Comparison of ENCODE assay signal across 1 cellular context in the genomic region with DNA sequence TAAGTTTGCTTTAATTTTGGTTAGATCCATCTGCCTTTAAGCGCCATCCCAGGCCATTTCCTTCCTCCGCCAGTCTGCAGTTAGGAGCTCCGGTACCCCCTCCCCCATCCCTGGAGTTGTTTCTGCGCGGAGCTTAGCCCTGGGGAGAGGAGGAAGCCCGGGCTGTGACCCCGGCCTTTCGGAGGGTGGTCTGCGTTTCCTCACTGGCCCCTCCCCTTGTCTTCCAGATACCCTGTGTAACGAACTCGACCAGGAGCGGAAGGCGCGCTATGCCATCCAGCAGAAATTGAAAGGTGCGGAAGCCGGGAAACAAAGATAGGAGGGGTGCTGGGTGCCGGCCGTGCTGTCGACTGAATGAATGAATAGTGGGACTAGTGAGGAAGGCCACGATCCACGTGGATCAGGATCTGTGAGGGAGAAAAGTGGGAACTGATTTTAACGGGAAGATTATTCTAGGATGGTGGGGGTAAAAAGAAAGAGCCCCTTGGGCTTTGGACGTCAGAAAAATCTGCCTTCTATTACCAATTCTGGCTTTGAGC.
A peak's percentile ranks its signal among the peaks of the same experiment; 100 is the strongest.
TF ChIP-seq lines count a peak whose summit lies in the region.

No MANE protein-coding gene starts in this region.

TF ChIP-seq in GM12878, 131 proteins besides CTCF, POLR2A, EP300 and RAD21:
- TF ChIP-seq, protein P1, sequence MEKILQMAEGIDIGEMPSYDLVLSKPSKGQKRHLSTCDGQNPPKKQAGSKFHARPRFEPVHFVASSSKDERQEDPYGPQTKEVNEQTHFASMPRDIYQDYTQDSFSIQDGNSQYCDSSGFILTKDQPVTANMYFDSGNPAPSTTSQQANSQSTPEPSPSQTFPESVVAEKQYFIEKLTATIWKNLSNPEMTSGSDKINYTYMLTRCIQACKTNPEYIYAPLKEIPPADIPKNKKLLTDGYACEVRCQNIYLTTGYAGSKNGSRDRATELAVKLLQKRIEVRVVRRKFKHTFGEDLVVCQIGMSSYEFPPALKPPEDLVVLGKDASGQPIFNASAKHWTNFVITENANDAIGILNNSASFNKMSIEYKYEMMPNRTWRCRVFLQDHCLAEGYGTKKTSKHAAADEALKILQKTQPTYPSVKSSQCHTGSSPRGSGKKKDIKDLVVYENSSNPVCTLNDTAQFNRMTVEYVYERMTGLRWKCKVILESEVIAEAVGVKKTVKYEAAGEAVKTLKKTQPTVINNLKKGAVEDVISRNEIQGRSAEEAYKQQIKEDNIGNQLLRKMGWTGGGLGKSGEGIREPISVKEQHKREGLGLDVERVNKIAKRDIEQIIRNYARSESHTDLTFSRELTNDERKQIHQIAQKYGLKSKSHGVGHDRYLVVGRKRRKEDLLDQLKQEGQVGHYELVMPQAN (conservative IDR thresholded peaks at IDR 0.05) = no peak
- TF ChIP-seq RFX5 (IDR thresholded peaks at IDR 0.05; ENCODE audit: low read depth, low read length) = no peak
- TF ChIP-seq, protein P2, sequence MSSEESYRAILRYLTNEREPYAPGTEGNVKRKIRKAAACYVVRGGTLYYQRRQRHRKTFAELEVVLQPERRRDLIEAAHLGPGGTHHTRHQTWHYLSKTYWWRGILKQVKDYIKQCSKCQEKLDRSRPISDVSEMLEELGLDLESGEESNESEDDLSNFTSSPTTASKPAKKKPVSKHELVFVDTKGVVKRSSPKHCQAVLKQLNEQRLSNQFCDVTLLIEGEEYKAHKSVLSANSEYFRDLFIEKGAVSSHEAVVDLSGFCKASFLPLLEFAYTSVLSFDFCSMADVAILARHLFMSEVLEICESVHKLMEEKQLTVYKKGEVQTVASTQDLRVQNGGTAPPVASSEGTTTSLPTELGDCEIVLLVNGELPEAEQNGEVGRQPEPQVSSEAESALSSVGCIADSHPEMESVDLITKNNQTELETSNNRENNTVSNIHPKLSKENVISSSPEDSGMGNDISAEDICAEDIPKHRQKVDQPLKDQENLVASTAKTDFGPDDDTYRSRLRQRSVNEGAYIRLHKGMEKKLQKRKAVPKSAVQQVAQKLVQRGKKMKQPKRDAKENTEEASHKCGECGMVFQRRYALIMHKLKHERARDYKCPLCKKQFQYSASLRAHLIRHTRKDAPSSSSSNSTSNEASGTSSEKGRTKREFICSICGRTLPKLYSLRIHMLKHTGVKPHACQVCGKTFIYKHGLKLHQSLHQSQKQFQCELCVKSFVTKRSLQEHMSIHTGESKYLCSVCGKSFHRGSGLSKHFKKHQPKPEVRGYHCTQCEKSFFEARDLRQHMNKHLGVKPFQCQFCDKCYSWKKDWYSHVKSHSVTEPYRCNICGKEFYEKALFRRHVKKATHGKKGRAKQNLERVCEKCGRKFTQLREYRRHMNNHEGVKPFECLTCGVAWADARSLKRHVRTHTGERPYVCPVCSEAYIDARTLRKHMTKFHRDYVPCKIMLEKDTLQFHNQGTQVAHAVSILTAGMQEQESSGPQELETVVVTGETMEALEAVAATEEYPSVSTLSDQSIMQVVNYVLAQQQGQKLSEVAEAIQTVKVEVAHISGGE (CRISPR knock-in tag; IDR thresholded peaks at IDR 0.05) = no peak
- no peak for TF ChIP-seq SP1 (IDR thresholded peaks at IDR 0.05; ENCODE audit: low read depth, low read length)
- TF ChIP-seq, protein P3, sequence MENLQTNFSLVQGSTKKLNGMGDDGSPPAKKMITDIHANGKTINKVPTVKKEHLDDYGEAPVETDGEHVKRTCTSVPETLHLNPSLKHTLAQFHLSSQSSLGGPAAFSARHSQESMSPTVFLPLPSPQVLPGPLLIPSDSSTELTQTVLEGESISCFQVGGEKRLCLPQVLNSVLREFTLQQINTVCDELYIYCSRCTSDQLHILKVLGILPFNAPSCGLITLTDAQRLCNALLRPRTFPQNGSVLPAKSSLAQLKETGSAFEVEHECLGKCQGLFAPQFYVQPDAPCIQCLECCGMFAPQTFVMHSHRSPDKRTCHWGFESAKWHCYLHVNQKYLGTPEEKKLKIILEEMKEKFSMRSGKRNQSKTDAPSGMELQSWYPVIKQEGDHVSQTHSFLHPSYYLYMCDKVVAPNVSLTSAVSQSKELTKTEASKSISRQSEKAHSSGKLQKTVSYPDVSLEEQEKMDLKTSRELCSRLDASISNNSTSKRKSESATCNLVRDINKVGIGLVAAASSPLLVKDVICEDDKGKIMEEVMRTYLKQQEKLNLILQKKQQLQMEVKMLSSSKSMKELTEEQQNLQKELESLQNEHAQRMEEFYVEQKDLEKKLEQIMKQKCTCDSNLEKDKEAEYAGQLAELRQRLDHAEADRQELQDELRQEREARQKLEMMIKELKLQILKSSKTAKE (IDR thresholded peaks at IDR 0.05; ENCODE audit: low read depth, poor library complexity, severe bottlenecking) = no peak
- TF ChIP-seq EGR1 (IDR thresholded peaks at IDR 0.05; ENCODE audit: borderline replicate concordance in 1 of 2, low read depth in 2 of 2, low read length in 2 of 2) = no peak
- TF ChIP-seq EZH2 (IDR thresholded peaks at IDR 0.05; ENCODE audit: borderline replicate concordance, control insufficient read depth, low read depth, low read length) = 0 out of 2 replicates have a peak, but pooled peaks have one; percentile 9
